In the genomic region with DNA sequence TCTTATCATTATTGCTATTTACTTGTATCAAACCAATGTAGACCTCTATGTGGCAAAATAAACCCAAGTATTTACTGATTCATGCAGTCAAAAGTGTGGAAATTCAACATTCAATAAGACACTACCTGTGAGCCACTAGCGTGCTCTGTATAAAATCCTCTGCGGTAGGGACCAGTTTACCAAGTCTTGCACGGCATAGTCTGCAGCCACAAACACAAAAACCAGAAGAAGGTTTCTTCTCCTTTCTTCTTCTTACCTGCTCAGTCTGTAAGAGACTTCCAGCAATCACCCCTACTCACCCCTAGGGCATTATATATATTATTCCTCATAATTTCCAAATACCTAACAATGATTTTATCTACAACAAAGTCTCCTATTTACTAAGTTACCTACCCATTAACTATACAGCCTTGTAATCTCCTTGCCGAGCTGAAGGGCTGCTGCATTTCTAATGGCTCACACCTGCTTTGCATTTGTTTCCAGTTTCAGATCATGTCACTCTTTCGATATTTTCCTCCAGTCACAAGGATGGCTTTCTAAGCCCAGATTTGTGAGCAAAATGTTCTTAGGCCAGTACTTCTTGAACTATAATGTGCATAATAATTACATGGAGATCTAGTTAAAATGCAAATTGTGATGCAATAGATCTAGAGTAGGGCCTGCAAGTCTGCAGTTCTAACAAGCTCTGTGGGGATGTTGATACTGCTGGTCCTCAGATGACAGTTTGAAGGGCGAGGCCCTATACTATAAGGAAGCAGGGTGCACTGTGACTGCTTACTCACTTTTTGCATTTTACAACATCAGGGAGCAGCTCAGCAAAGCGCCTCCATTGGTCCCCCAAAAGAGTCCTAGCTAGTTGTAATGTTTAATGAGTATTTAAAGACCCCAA, we compare ENCODE assay signal across 12 cellular contexts.
DNase-seq lines count a peak whose midpoint lies in the region; ATAC-seq and TF ChIP-seq lines count a peak whose summit lies in the region.
"Had no signal": no experiment of that assay in that cellular context is flagged by ENCODE, and none has a peak within 500 bp of the region (broad histone marks: within the 10 kb centered on the region; RNA-seq: fewer than 3 reads in every experiment).

No MANE protein-coding gene starts in this region.

- DNase-seq in activated B cell treated with CpG ODN at 0.5 μM for 24 hours (no peak), adrenal gland (no peak), endothelial cell (ENCODE audit: low spot score) (no peak), G401 (ENCODE audit: low spot score) (no peak), NCI-H187 (lab: John Stamatoyannopoulos, UW) (no peak)
- DNase-seq: foreskin melanocyte, NCI-H774, sigmoid colon had no signal

- POLR2A ChIA-PET in activated B cell treated with CpG ODN at 0.5 μM for 24 hours (lab: Charles Lee): no interaction called here

- no peak overlapping the region for H3K27ac ChIP-seq in adrenal gland
- H3K27ac ChIP-seq: sigmoid colon had no signal

- 83 to 93% (median 87%) methylated on average over 7 of the region's 7 CpGs for WGBS in adrenal gland, 4 donors

- no peaks in the 10 kb centered on the region for H3K27me3 Mint-ChIP-seq in activated B cell treated with CpG ODN at 0.5 μM for 24 hours
- no peaks in the 10 kb centered on the region for H3K27me3 Mint-ChIP-seq in endothelial cell (ENCODE audit: unreplicated experiment)

- H3K36me3 ChIP-seq in adrenal gland (replicated peaks in 1 of 2): no peaks in the 10 kb centered on the region
- H3K36me3 ChIP-seq: sigmoid colon had no signal

- H3K9me3 ChIP-seq in adrenal gland (replicated peaks in 1 of 3): no peaks in the 10 kb centered on the region
- H3K9me3 ChIP-seq: sigmoid colon had no signal

- H3K4me1 ChIP-seq in adrenal gland (replicated peaks in 1 of 2): peaks cover 0 to 15% of the 10 kb centered on the region in 2 donors

- no peaks in the 10 kb centered on the region for H3K36me3 Mint-ChIP-seq in activated B cell treated with CpG ODN at 0.5 μM for 24 hours (ENCODE audit: low read depth)
- H3K36me3 Mint-ChIP-seq in endothelial cell (ENCODE audit: low read depth, unreplicated experiment): no peaks in the 10 kb centered on the region
- H3K36me3 Mint-ChIP-seq: CD14-positive monocyte had no signal

- no peak for TF ChIP-seq POLR2A in adrenal gland (IDR thresholded peaks at IDR 0.05)

- no peaks in the 10 kb centered on the region for H3K27me3 ChIP-seq in adrenal gland
- H3K27me3 ChIP-seq: sigmoid colon had no signal

- H3K4me1 Mint-ChIP-seq in activated B cell treated with CpG ODN at 0.5 μM for 24 hours (peaks cover 6% of the 10 kb centered on the region), endothelial cell (ENCODE audit: unreplicated experiment) (no peaks in the 10 kb centered on the region)
- H3K4me1 Mint-ChIP-seq: CD14-positive monocyte had no signal

- CTCF ChIA-PET in activated B cell treated with CpG ODN at 0.5 μM for 24 hours (lab: Charles Lee): interaction anchor here (1.1 kb wide), 1 partner anchor 9 kb away, joined by 3 read pairs; no protein-coding TSS in a partner anchor

- peak; percentile 98 for ATAC-seq in GM18867 (IDR thresholded peaks at IDR 0.05; ENCODE audit: unreplicated experiment)
- peak; percentile 98 for ATAC-seq in GM21576 (IDR thresholded peaks at IDR 0.05; ENCODE audit: unreplicated experiment)
- peak; percentile 98 for ATAC-seq in HG03135 (IDR thresholded peaks at IDR 0.05; ENCODE audit: unreplicated experiment)
- no peak for ATAC-seq in activated B cell treated with CpG ODN at 0.5 μM for 24 hours (ENCODE audit: low read depth)

- H3K4me3 Mint-ChIP-seq in activated B cell treated with CpG ODN at 0.5 μM for 24 hours (no peak overlapping the region), endothelial cell (ENCODE audit: unreplicated experiment) (no peak overlapping the region)
- H3K4me3 Mint-ChIP-seq: CD14-positive monocyte had no signal

- in situ Hi-C loops in G401 (cut with HindIII; ENCODE audit: low sequenced_read_pairs): no loop called here

- no peak overlapping the region for H3K4me3 ChIP-seq in adrenal gland
- H3K4me3 ChIP-seq: sigmoid colon had no signal

- H3K27ac Mint-ChIP-seq in activated B cell treated with CpG ODN at 0.5 μM for 24 hours: peak overlapping the region; percentile 8
- no peak overlapping the region for H3K27ac Mint-ChIP-seq in endothelial cell (ENCODE audit: unreplicated experiment)
- H3K27ac Mint-ChIP-seq: CD14-positive monocyte had no signal

- H3K9me3 Mint-ChIP-seq in activated B cell treated with CpG ODN at 0.5 μM for 24 hours: no peaks in the 10 kb centered on the region
- no peaks in the 10 kb centered on the region for H3K9me3 Mint-ChIP-seq in endothelial cell (ENCODE audit: unreplicated experiment)

- intact Hi-C loops in activated B cell treated with CpG ODN at 0.5 μM for 24 hours (cut with micrococcal nuclease) (no loop called here), adrenal gland (cut with DNase I) (no loop called here)

- TF ChIP-seq CTCF in activated B cell treated with CpG ODN at 0.5 μM for 24 hours (IDR thresholded peaks at IDR 0.05): no peak
- TF ChIP-seq CTCF in adrenal gland (IDR thresholded peaks at IDR 0.05): no peak
- no peak for TF ChIP-seq CTCF in endothelial cell (IDR thresholded peaks at IDR 0.05; ENCODE audit: unreplicated experiment)
